ENCODE assay signal across 15 cellular contexts in genomic region chr4:6095023-6095817, GRCh38.
A peak's percentile ranks its signal among the peaks of the same experiment; 100 is the strongest.
DNase-seq lines count a peak whose midpoint lies in the region; ATAC-seq and TF ChIP-seq lines count a peak whose summit lies in the region.
"Had no signal": no experiment of that assay in that cellular context is flagged by ENCODE, and none has a peak within 500 bp of the region (broad histone marks: within the 10 kb centered on the region; RNA-seq: fewer than 3 reads in every experiment).

No MANE protein-coding gene starts in this region.

- H3K9me3 ChIP-seq in HEK293 (ENCODE audit: control insufficient read depth, insufficient read depth, low read depth, low read length), result no peaks in the 10 kb centered on the region
- H3K9me3 ChIP-seq: adrenal gland had no signal

- H3K9me3 Mint-ChIP-seq in activated T-helper 1 cell treated with anti-CD3 and anti-CD28 coated beads, Interleukin-12 subunit alpha, Interleukin-12 subunit beta, Interleukin-2, Interleukin-4 antibody, amounts not matched to agents 30 ng/mL and 10 ng/mL and 1 ng/mL, durations not matched to agents 14 hours and 24 hours and 36 hours, result peaks cover 4% of the 10 kb centered on the region
- H3K9me3 Mint-ChIP-seq in activated naive CD8-positive, alpha-beta T cell treated with anti-CD3 and anti-CD28 coated beads for 36 hours, result no peaks in the 10 kb centered on the region

- H3K4me3 ChIP-seq in HEK293 (ENCODE audit: low read depth, low read length), result no peak overlapping the region
- H3K4me3 ChIP-seq: adrenal gland, SK-N-MC had no signal

- H3K4me3 Mint-ChIP-seq in activated T-helper 1 cell treated with anti-CD3 and anti-CD28 coated beads, Interleukin-12 subunit alpha, Interleukin-12 subunit beta, Interleukin-2, Interleukin-4 antibody, amounts not matched to agents 30 ng/mL and 10 ng/mL and 1 ng/mL, durations not matched to agents 14 hours and 24 hours and 36 hours, result no peak overlapping the region
- H3K4me3 Mint-ChIP-seq in activated naive CD8-positive, alpha-beta T cell treated with anti-CD3 and anti-CD28 coated beads for 36 hours, result no peak overlapping the region
- H3K4me3 Mint-ChIP-seq: memory B cell had no signal

- peaks cover 6% of the 10 kb centered on the region for H3K36me3 Mint-ChIP-seq in activated T-helper 1 cell treated with anti-CD3 and anti-CD28 coated beads, Interleukin-12 subunit alpha, Interleukin-12 subunit beta, Interleukin-2, Interleukin-4 antibody, amounts not matched to agents 30 ng/mL and 10 ng/mL and 1 ng/mL, durations not matched to agents 14 hours and 24 hours and 36 hours (ENCODE audit: low read depth)
- no peaks in the 10 kb centered on the region for H3K36me3 Mint-ChIP-seq in activated naive CD8-positive, alpha-beta T cell treated with anti-CD3 and anti-CD28 coated beads for 36 hours
- H3K36me3 Mint-ChIP-seq: memory B cell had no signal

- H3K4me1 Mint-ChIP-seq in activated T-helper 1 cell treated with anti-CD3 and anti-CD28 coated beads, Interleukin-12 subunit alpha, Interleukin-12 subunit beta, Interleukin-2, Interleukin-4 antibody, amounts not matched to agents 30 ng/mL and 10 ng/mL and 1 ng/mL, durations not matched to agents 14 hours and 24 hours and 36 hours (ENCODE audit: low read depth), result peaks cover 26% of the 10 kb centered on the region
- H3K4me1 Mint-ChIP-seq in activated naive CD8-positive, alpha-beta T cell treated with anti-CD3 and anti-CD28 coated beads for 36 hours, result no peaks in the 10 kb centered on the region
- H3K4me1 Mint-ChIP-seq: memory B cell had no signal

- peaks cover 2% of the 10 kb centered on the region for H3K27me3 Mint-ChIP-seq in activated T-helper 1 cell treated with anti-CD3 and anti-CD28 coated beads, Interleukin-12 subunit alpha, Interleukin-12 subunit beta, Interleukin-2, Interleukin-4 antibody, amounts not matched to agents 30 ng/mL and 10 ng/mL and 1 ng/mL, durations not matched to agents 14 hours and 24 hours and 36 hours (ENCODE audit: insufficient read depth)
- peaks cover 10% of the 10 kb centered on the region for H3K27me3 Mint-ChIP-seq in activated naive CD8-positive, alpha-beta T cell treated with anti-CD3 and anti-CD28 coated beads for 36 hours

- intact Hi-C loops in activated T-helper 1 cell treated with anti-CD3 and anti-CD28 coated beads, Interleukin-12 subunit alpha, Interleukin-12 subunit beta, Interleukin-2, Interleukin-4 antibody, amounts not matched to agents 30 ng/mL and 10 ng/mL and 1 ng/mL, durations not matched to agents 14 hours and 24 hours and 36 hours (cut with micrococcal nuclease), result no loop called here

- POLR2A ChIA-PET in HEK293 (lab: Yijun Ruan, JAX), result no interaction called here

- H3K4me1 ChIP-seq in HEK293 (ENCODE audit: control insufficient read depth, insufficient read depth, low read length), result no peaks in the 10 kb centered on the region
- H3K4me1 ChIP-seq: adrenal gland had no signal

- CTCF ChIA-PET in HEK293 (lab: Yijun Ruan, JAX), result no interaction called here

- H3K36me3 ChIP-seq in HEK293 (ENCODE audit: control insufficient read depth in 2 of 2, insufficient read depth in 1 of 2, low read length in 2 of 2), result no peaks in the 10 kb centered on the region
- H3K36me3 ChIP-seq: adrenal gland had no signal

- peak overlapping the region; percentile 0 for H3K27ac Mint-ChIP-seq in activated T-helper 1 cell treated with anti-CD3 and anti-CD28 coated beads, Interleukin-12 subunit alpha, Interleukin-12 subunit beta, Interleukin-2, Interleukin-4 antibody, amounts not matched to agents 30 ng/mL and 10 ng/mL and 1 ng/mL, durations not matched to agents 14 hours and 24 hours and 36 hours
- H3K27ac Mint-ChIP-seq in activated naive CD8-positive, alpha-beta T cell treated with anti-CD3 and anti-CD28 coated beads for 36 hours, result no peak overlapping the region
- H3K27ac Mint-ChIP-seq: memory B cell had no signal

- no peak for TF ChIP-seq CTCF in HEK293 (tag by site-specific recombination; IDR thresholded peaks at IDR 0.05)

- peak; percentile 81 for DNase-seq in Daoy (ENCODE audit: low read depth)
- DNase-seq in activated T-helper 1 cell treated with anti-CD3 and anti-CD28 coated beads, Interleukin-12 subunit alpha, Interleukin-12 subunit beta, Interleukin-2, Interleukin-4 antibody, amounts not matched to agents 30 ng/mL and 10 ng/mL and 1 ng/mL, durations not matched to agents 14 hours and 24 hours and 36 hours (ENCODE audit: low spot score), result no peak
- DNase-seq in inferior parietal cortex (ENCODE audit: extremely low spot score), result peak; percentile 49
- DNase-seq in COLO829 (ENCODE audit: low spot score), result no peak
- no peak for DNase-seq in activated naive CD8-positive, alpha-beta T cell treated with anti-CD3 and anti-CD28 coated beads for 36 hours
- DNase-seq: activated CD4-positive, alpha-beta T cell treated with anti-CD3 and anti-CD28 coated beads, Interleukin-2, amount 50 U/mL, for 48 hours; NCI-H1105; NCI-H774; stimulated activated CD4-positive, alpha-beta T cell treated with anti-CD3 and anti-CD28 coated beads, Interleukin-4, amount 100 ng/mL, for 1 hour had no signal

- no peak overlapping the region for H3K27ac ChIP-seq in HEK293 (ENCODE audit: extremely low read depth, low read depth, low read length)
- H3K27ac ChIP-seq: adrenal gland, SK-N-MC had no signal

- ATAC-seq in HG03520 (IDR thresholded peaks at IDR 0.05; ENCODE audit: unreplicated experiment) (no peak), HG02759 (IDR thresholded peaks at IDR 0.05; ENCODE audit: unreplicated experiment) (no peak)

TF ChIP-seq in HEK293, 187 proteins besides CTCF, POLR2A, EP300 and RAD21:
- TF ChIP-seq ZNF645 (tag by site-specific recombination; IDR thresholded peaks at IDR 0.05), result no peak
- TF ChIP-seq PRDM1 (tag by site-specific recombination; IDR thresholded peaks at IDR 0.05), result peak; percentile 85
- TF ChIP-seq ZNF366 (tag by site-specific recombination; conservative IDR thresholded peaks at IDR 0.05), result peak; percentile 72

Comparison
In these comparisons a context has a peak if more than half of its experiments do, and no peak if none do; other contexts are left out.
1. DNase-seq: peak in Daoy (single experiment) and inferior parietal cortex (single experiment); none in activated T-helper 1 cell treated with anti-CD3 and anti-CD28 coated beads, Interleukin-12 subunit alpha, Interleukin-12 subunit beta, Interleukin-2, Interleukin-4 antibody, amounts not matched to agents 30 ng/mL and 10 ng/mL and 1 ng/mL, durations not matched to agents 14 hours and 24 hours and 36 hours (single experiment), COLO829 (single experiment) and activated naive CD8-positive, alpha-beta T cell treated with anti-CD3 and anti-CD28 coated beads for 36 hours (single experiment).